Comparison of ENCODE assay signal across 9 cellular contexts in genomic region chr3:15063238-15063637, GRCh38. TPM values are rescaled to one million over a fixed set of nuclear protein-coding genes. Genes with fewer than 3 reads are reported as not detected.
DNase-seq lines count a peak whose midpoint lies in the region; ATAC-seq and TF ChIP-seq lines count a peak whose summit lies in the region.
"Had no signal": no experiment of that assay in that cellular context is flagged by ENCODE, and none has a peak within 500 bp of the region (broad histone marks: within the 10 kb centered on the region; RNA-seq: fewer than 3 reads in every experiment).

No MANE protein-coding gene starts in this region.

- H3K27ac ChIP-seq in Panc1 (ENCODE audit: low read length) (no peak overlapping the region), smooth muscle cell (ENCODE audit: low read depth) (no peak overlapping the region)
- H3K27ac ChIP-seq: thoracic aorta had no signal

- POLR2A ChIA-PET in Panc1 (lab: Charles Lee) = no interaction called here

- H3K27ac Mint-ChIP-seq in activated CD4-positive, alpha-beta T cell treated with anti-CD3 and anti-CD28 coated beads, Interleukin-2, amount 10 ng/mL, durations not matched to agents 24 days and 14 days = peak overlapping the region; percentile 37

- no peaks in the 10 kb centered on the region for H3K27me3 Mint-ChIP-seq in activated CD4-positive, alpha-beta T cell treated with anti-CD3 and anti-CD28 coated beads, Interleukin-2, amount 10 ng/mL, durations not matched to agents 24 days and 14 days

- H3K36me3 Mint-ChIP-seq in activated CD4-positive, alpha-beta T cell treated with anti-CD3 and anti-CD28 coated beads, Interleukin-2, amount 10 ng/mL, durations not matched to agents 24 days and 14 days (ENCODE audit: low read depth) = peaks cover 21% of the 10 kb centered on the region

- CTCF ChIA-PET in Panc1 (lab: Charles Lee) = no interaction called here

- peaks cover 18% of the 10 kb centered on the region for H3K4me1 Mint-ChIP-seq in activated CD4-positive, alpha-beta T cell treated with anti-CD3 and anti-CD28 coated beads, Interleukin-2, amount 10 ng/mL, durations not matched to agents 24 days and 14 days

- H3K36me3 ChIP-seq in Panc1 (ENCODE audit: control insufficient read depth, insufficient read depth, low read length) (peaks cover 5% of the 10 kb centered on the region), smooth muscle cell (ENCODE audit: low read depth) (no peaks in the 10 kb centered on the region)

- H3K4me1 ChIP-seq in Panc1 (ENCODE audit: control insufficient read depth, insufficient read depth, low read length) (peaks cover 10% of the 10 kb centered on the region), smooth muscle cell (ENCODE audit: low read depth) (peaks cover 10% of the 10 kb centered on the region)

- H3K4me2 ChIP-seq in smooth muscle cell = peak overlapping the region; percentile 97

- H3K9me3 Mint-ChIP-seq in activated CD4-positive, alpha-beta T cell treated with anti-CD3 and anti-CD28 coated beads, Interleukin-2, amount 10 ng/mL, durations not matched to agents 24 days and 14 days = no peaks in the 10 kb centered on the region

- no peaks in the 10 kb centered on the region for H3F3A ChIP-seq in smooth muscle cell (ENCODE audit: low read depth)

- no peak for DNase-seq in activated CD4-positive, alpha-beta T cell treated with anti-CD3 and anti-CD28 coated beads, Interleukin-2, amount 10 ng/mL, durations not matched to agents 24 days and 14 days
- no peak for DNase-seq in activated CD4-positive, alpha-beta T cell treated with anti-CD3 and anti-CD28 coated beads for 4 hours
- DNase-seq in Panc1 (ENCODE audit: low read depth, low spot score) = no peak
- no peak for DNase-seq in left ventricle myocardium superior
- no peak for DNase-seq in smooth muscle cell (lab: John Stamatoyannopoulos, UW; ENCODE audit: unreplicated experiment)
- no peak for DNase-seq in SW480 (ENCODE audit: low spot score)
- DNase-seq in NCI-H1417 (lab: John Stamatoyannopoulos, UW) = no peak

- peak overlapping the region; percentile 98 for H3K4me3 Mint-ChIP-seq in activated CD4-positive, alpha-beta T cell treated with anti-CD3 and anti-CD28 coated beads, Interleukin-2, amount 10 ng/mL, durations not matched to agents 24 days and 14 days

- no TSS peak for BruUV-seq in Panc1 (replicated peaks; lab: Mats Ljungman, UMichigan)

- ATAC-seq in Panc1 (no peak), left ventricle myocardium superior (peak; percentile 26), HG03460 (IDR thresholded peaks at IDR 0.05; ENCODE audit: unreplicated experiment) (no peak)

- peaks cover 27% of the 10 kb centered on the region for H3K79me2 ChIP-seq in smooth muscle cell (ENCODE audit: low read depth)

- WGBS in smooth muscle cell (ENCODE audit: low lambda C conversion rate) = 98% methylated on average over 4 of the region's 4 CpGs

- no peak overlapping the region for H2AFZ ChIP-seq in smooth muscle cell (ENCODE audit: low read depth)

- no peaks in the 10 kb centered on the region for H3K9me3 ChIP-seq in Panc1 (ENCODE audit: control insufficient read depth, insufficient read depth, low read depth, low read length)
- H3K9me3 ChIP-seq in smooth muscle cell (replicated peaks; ENCODE audit: low read depth) = no peaks in the 10 kb centered on the region
- H3K9me3 ChIP-seq: thoracic aorta had no signal

- intact Hi-C loops in activated CD4-positive, alpha-beta T cell treated with anti-CD3 and anti-CD28 coated beads, Interleukin-2, amount 10 ng/mL, durations not matched to agents 24 days and 14 days (cut with micrococcal nuclease) = loop anchor here (10.0 kb wide), 1 partner anchor 408 kb away; the partner anchor contains the start of gene CCDC174
- intact Hi-C loops in Panc1 (cut with micrococcal nuclease; ENCODE audit: unreplicated experiment) (no loop called here), left ventricle myocardium superior (cut with micrococcal nuclease) (no loop called here)

- peaks cover 6% of the 10 kb centered on the region for H4K20me1 ChIP-seq in smooth muscle cell (ENCODE audit: low read depth)

- no peak overlapping the region for H3K9ac ChIP-seq in smooth muscle cell (ENCODE audit: low read depth)

- peak overlapping the region; percentile 8 to 86; a peak in 3 of 4 replicates for H3K4me3 ChIP-seq in Panc1 (ENCODE audit: low read depth in 2 of 2, low read length in 2 of 2)
- peak overlapping the region; percentile 87 for H3K4me3 ChIP-seq in smooth muscle cell

- in situ Hi-C loops in Panc1 (cut with HindIII; ENCODE audit: low pct_unique_long_range_greater_than_20kb, low sequenced_read_pairs) = no loop called here

- TF ChIP-seq CTCF in Panc1 (IDR thresholded peaks at IDR 0.05) (no peak), smooth muscle cell (IDR thresholded peaks at IDR 0.05; ENCODE audit: borderline replicate concordance, insufficient read depth, poor library complexity, severe bottlenecking) (no peak)

- H3K27me3 ChIP-seq in Panc1 (ENCODE audit: control insufficient read depth, insufficient read depth, low read length) (no peaks in the 10 kb centered on the region), smooth muscle cell (ENCODE audit: low read depth) (no peaks in the 10 kb centered on the region)

RNA-seq across cellular contexts. Expression of gene MRPS25, which starts 1.9 kb away (rescaled TPM):
- 103 and 114 TPM in 2 replicates for total RNA-seq in activated CD4-positive, alpha-beta T cell treated with anti-CD3 and anti-CD28 coated beads, Interleukin-2, amount 10 ng/mL, durations not matched to agents 24 days and 14 days
- total RNA-seq in Panc1 (2021; ENCODE audit: unreplicated experiment) (45.2 TPM), left ventricle myocardium superior (153 TPM), smooth muscle cell (6.4 and 18.9 TPM in 2 replicates)
- 25.0 TPM for polyA plus RNA-seq in Panc1 (2012; ENCODE audit: insufficient read length)
- 22.1 and 33.5 TPM in 2 replicates for polyA plus RNA-seq in smooth muscle cell

RNA-seq across cellular contexts. Expression of gene RBSN, which starts 35.7 kb away (rescaled TPM):
- total RNA-seq in activated CD4-positive, alpha-beta T cell treated with anti-CD3 and anti-CD28 coated beads, Interleukin-2, amount 10 ng/mL, durations not matched to agents 24 days and 14 days = 13.2 and 15.0 TPM in 2 replicates
- total RNA-seq in Panc1 (2021; ENCODE audit: unreplicated experiment) (13.6 TPM), left ventricle myocardium superior (17.8 TPM), smooth muscle cell (19.2 and 28.7 TPM in 2 replicates)
- polyA plus RNA-seq in Panc1 (2012; ENCODE audit: insufficient read length) = 7.9 TPM
- 18.6 and 23.2 TPM in 2 replicates for polyA plus RNA-seq in smooth muscle cell
